Comparison of ENCODE assay signal across 17 cellular contexts in genomic region chr22:38449776-38450175, GRCh38. TPM values are rescaled to one million over a fixed set of nuclear protein-coding genes. Genes with fewer than 3 reads are reported as not detected.
"Had no signal": no experiment of that assay in that cellular context is flagged by ENCODE, and none has a peak within 500 bp of the region (broad histone marks: within the 10 kb centered on the region; RNA-seq: fewer than 3 reads in every experiment).

No MANE protein-coding gene starts in this region.

- H3K27ac ChIP-seq: gastrocnemius medialis, ovary, tibial nerve had no signal

- ATAC-seq: gastrocnemius medialis; left colon; natural killer cell treated with Interleukin-12 subunit alpha and Interleukin-12 subunit beta and Interleukin-15 and Interleukin-18, amount 100 ng/mL, for 72 hours; stimulated activated effector memory CD8-positive, alpha-beta T cell treated with anti-CD3 and anti-CD28 coated beads, Interleukin-12 subunit alpha, Interleukin-12 subunit beta, amount 100 ng/mL, for 72 hours had no signal

- H3K36me3 ChIP-seq: gastrocnemius medialis, ovary, tibial nerve had no signal

- H3K9me3 ChIP-seq: gastrocnemius medialis, ovary, tibial nerve had no signal

- H3K4me3 ChIP-seq: gastrocnemius medialis, ovary, tibial nerve had no signal

- DNase-seq: activated CD4-positive, alpha-beta memory T cell treated with anti-CD3 and anti-CD28 coated beads, Interleukin-2, amount 10 ng/mL, durations not matched to agents 7 days and 5 days; activated gamma-delta T cell; activated T-cell treated with anti-CD3 and anti-CD28 coated beads, Interleukin-2, amount 50 U/mL, for 48 hours; effector CD8-positive, alpha-beta T cell; gastrocnemius medialis; hippocampal formation; left colon; ovary; small intestine had no signal

- H3K4me1 ChIP-seq: gastrocnemius medialis had no signal

RNA-seq across cellular contexts. Expression of gene KCNJ4, which starts 5.2 kb away (rescaled TPM):
- total RNA-seq: activated CD4-positive, alpha-beta memory T cell treated with anti-CD3 and anti-CD28 coated beads, Interleukin-2, amount 10 ng/mL, durations not matched to agents 7 days and 5 days; bronchial epithelial cell; fibroblast of lung; gastrocnemius medialis; left colon; mucosa of gallbladder; natural killer cell treated with Interleukin-12 subunit alpha and Interleukin-12 subunit beta and Interleukin-15 and Interleukin-18, amount 100 ng/mL, for 72 hours; renal cortical epithelial cell; T-helper 2 cell treated with Interferon-gamma antibody and Interleukin-4, amounts not matched to agents 100 ng/mL and 5 ng/mL, for 36 hours had no signal
- polyA plus RNA-seq: fibroblast of lung had no signal
